8 cellular contexts compared by ENCODE assay signal in the genomic region with DNA sequence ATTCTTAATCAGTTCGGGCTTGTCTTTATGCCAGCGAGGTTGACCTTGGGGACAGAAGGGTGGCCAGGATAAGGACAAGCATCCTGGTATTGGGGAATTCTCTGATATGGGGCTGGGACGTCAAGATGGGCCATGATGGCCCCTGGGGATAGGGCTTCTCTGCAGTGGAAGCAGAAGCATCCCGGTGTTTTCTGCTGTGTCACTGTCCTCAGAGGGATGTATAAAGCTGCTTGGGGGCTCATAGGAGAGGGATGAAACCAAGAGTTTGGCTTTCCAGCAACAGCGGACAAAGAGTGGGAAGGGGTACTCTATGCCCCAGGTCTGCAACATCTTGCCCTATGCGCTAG. TPM values are rescaled to one million over a fixed set of nuclear protein-coding genes. Genes with fewer than 3 reads are reported as not detected.
DNase-seq lines count a peak whose midpoint lies in the region; ATAC-seq and TF ChIP-seq lines count a peak whose summit lies in the region.

No MANE protein-coding gene starts in this region.

- in situ Hi-C loops in Panc1 (cut with HindIII; ENCODE audit: low pct_unique_long_range_greater_than_20kb, low sequenced_read_pairs) = no loop called here

- TF ChIP-seq CTCF in Panc1 (IDR thresholded peaks at IDR 0.05) (no peak), esophagus squamous epithelium (IDR thresholded peaks at IDR 0.05) (no peak)

- H3K4me1 ChIP-seq in Panc1 (ENCODE audit: control insufficient read depth, insufficient read depth, low read length) (peaks cover 15% of the 10 kb centered on the region), esophagus squamous epithelium (peaks cover 23 to 74% (median 32%) of the 10 kb centered on the region in 3 donors), rectal smooth muscle tissue (ENCODE audit: control insufficient read depth, insufficient read depth, low read length) (peaks cover 18% of the 10 kb centered on the region), aorta (ENCODE audit: control insufficient read depth in 1 of 2, insufficient read depth in 2 of 2, low read length in 2 of 2) (peaks cover 0 to 2% of the 10 kb centered on the region in 2 donors)

- H3K27me3 ChIP-seq in H7 (ENCODE audit: control insufficient read depth, insufficient read depth, low read length) (peaks cover 7% of the 10 kb centered on the region; the same call in 1 of the 2 replicates), Panc1 (ENCODE audit: control insufficient read depth, insufficient read depth, low read length) (no peaks in the 10 kb centered on the region), esophagus squamous epithelium (peaks cover 0 to 4% (median 0%) of the 10 kb centered on the region in 4 donors), rectal smooth muscle tissue (ENCODE audit: control insufficient read depth, insufficient read depth, low read length) (no peaks in the 10 kb centered on the region), aorta (ENCODE audit: control insufficient read depth in 1 of 2, insufficient read depth in 2 of 2, low read length in 1 of 2) (no peaks in the 10 kb centered on the region)

- H3K27ac ChIP-seq in Panc1 (ENCODE audit: low read length) (peak overlapping the region; percentile 57), esophagus squamous epithelium (peak overlapping the region; percentile 90 to 97 (median 93)), rectal smooth muscle tissue (ENCODE audit: low read depth, low read length) (peak overlapping the region; percentile 11), aorta (ENCODE audit: low read depth in 1 of 2, low read length in 2 of 2) (no peak overlapping the region)

- ATAC-seq in Panc1 = no peak
- no peak for ATAC-seq in HG03175 (IDR thresholded peaks at IDR 0.05; ENCODE audit: unreplicated experiment)
- no peak for ATAC-seq in aorta (ENCODE audit: low FRiP score)

- TF ChIP-seq POLR2A in esophagus squamous epithelium (IDR thresholded peaks at IDR 0.05) = no peak

- H3K36me3 ChIP-seq in H7 (replicated peaks; ENCODE audit: control insufficient read depth, insufficient read depth, low read length) (no peaks in the 10 kb centered on the region), Panc1 (ENCODE audit: control insufficient read depth, insufficient read depth, low read length) (peaks cover 2% of the 10 kb centered on the region; the same call in 1 of the 2 replicates), esophagus squamous epithelium (no peaks in the 10 kb centered on the region), rectal smooth muscle tissue (ENCODE audit: control insufficient read depth, insufficient read depth, low read length) (no peaks in the 10 kb centered on the region), aorta (ENCODE audit: control insufficient read depth in 1 of 2, insufficient read depth in 2 of 2, low read length in 1 of 2) (no peaks in the 10 kb centered on the region)

- H3K4me3 ChIP-seq in H7 (ENCODE audit: insufficient read depth, low read depth, low read length) (peak overlapping the region; percentile 95), Panc1 (ENCODE audit: low read depth in 2 of 2, low read length in 2 of 2) (peak overlapping the region; percentile 51 to 93), esophagus squamous epithelium (peak overlapping the region in 2 of 4 donors; percentile 78 to 95), rectal smooth muscle tissue (ENCODE audit: low read length) (peak overlapping the region; percentile 75), aorta (ENCODE audit: low read length in 2 of 2) (no peak overlapping the region)

- intact Hi-C loops in Panc1 (cut with micrococcal nuclease; ENCODE audit: unreplicated experiment) = no loop called here
- intact Hi-C loops in esophagus squamous epithelium (cut with DNase I) = no loop called here
- intact Hi-C loops in aorta (cut with DNase I) = loop anchor here in 1 of 2 donors (5.0 to 10.0 kb wide), 3 partner anchors 100 to 498 kb away; no protein-coding TSS in a partner anchor

- peak overlapping the region; percentile 35 for H3K9ac ChIP-seq in rectal smooth muscle tissue (ENCODE audit: low read length)

- DNase-seq in H7 (no peak), Panc1 (ENCODE audit: low read depth, low spot score) (no peak), esophagus squamous epithelium (lab: John Stamatoyannopoulos, UW) (no peak), DMS114 treated with DMSO at 0.1 percent for 48 hours (lab: John Stamatoyannopoulos, UW; ENCODE audit: unreplicated experiment) (no peak), aorta (no peak), NK-92 (lab: John Stamatoyannopoulos, UW; ENCODE audit: unreplicated experiment) (no peak)

- POLR2A ChIA-PET in Panc1 (lab: Charles Lee) = interaction anchor here (0.6 kb wide), 1 partner anchor 788 kb away, joined by 5 read pairs; no protein-coding TSS in a partner anchor

- no TSS peak for BruUV-seq in Panc1 (replicated peaks; lab: Mats Ljungman, UMichigan)

- H3K9me3 ChIP-seq in Panc1 (ENCODE audit: control insufficient read depth, insufficient read depth, low read depth, low read length) (no peaks in the 10 kb centered on the region), esophagus squamous epithelium (no peaks in the 10 kb centered on the region), aorta (ENCODE audit: control insufficient read depth, low read length) (no peaks in the 10 kb centered on the region)

- CTCF ChIA-PET in Panc1 (lab: Charles Lee) = no interaction called here

- 41 to 60% methylated on average over 4 of the region's 6 CpGs for WGBS in esophagus squamous epithelium, 2 donors
- 70 to 73% methylated on average over 6 of the region's 6 CpGs for WGBS in aorta, 2 donors

RNA-seq across cellular contexts. Expression of a gene that starts 1.4 kb away (rescaled TPM):
- total RNA-seq in H7 (2014; rRNA removed; shearing (Covaris generic)) = 35.0 and 41.2 TPM in 2 replicates
- 118 TPM for total RNA-seq in Panc1 (2021; ENCODE audit: unreplicated experiment)
- 80.5 TPM for polyA plus RNA-seq in Panc1 (2012; ENCODE audit: insufficient read length)
- 100 to 1,000 TPM in 2 of 4 donors, 10 to 100 TPM in 2; 87.0 to 222 (median 153) TPM for total RNA-seq in esophagus squamous epithelium
- total RNA-seq in aorta = 1 to 10 TPM; 7.1 to 8.4 TPM
- polyA plus RNA-seq in aorta = 10 to 100 TPM in 1 of 2 donors, 1 to 10 TPM in 1; 7.1 to 23.8 TPM

Comparison
In these comparisons a context has a peak if more than half of its experiments do, and no peak if none do; other contexts are left out.
1. H3K4me3 ChIP-seq: peak in H7 (single experiment), Panc1 (2 of 2) and rectal smooth muscle tissue (single experiment); none in aorta (0 of 2).
2. H3K27ac ChIP-seq: peak in Panc1 (single experiment), esophagus squamous epithelium (4 of 4) and rectal smooth muscle tissue (single experiment); none in aorta (0 of 2).